In genomic region chr17:64502809-64503208, GRCh38 we compare ENCODE assay signal across 10 cellular contexts. TPM values are rescaled to one million over a fixed set of nuclear protein-coding genes. Genes with fewer than 3 reads are reported as not detected.
DNase-seq lines count a peak whose midpoint lies in the region; ATAC-seq and TF ChIP-seq lines count a peak whose summit lies in the region.
"Had no signal": no experiment of that assay in that cellular context is flagged by ENCODE, and none has a peak within 500 bp of the region (broad histone marks: within the 10 kb centered on the region; RNA-seq: fewer than 3 reads in every experiment).

No MANE protein-coding gene starts in this region.

- no peak for DNase-seq in activated CD4-positive, alpha-beta memory T cell treated with anti-CD3 and anti-CD28 coated beads for 36 hours
- no peak for DNase-seq in activated CD4-positive, alpha-beta memory T cell treated with anti-CD3 and anti-CD28 coated beads, Interleukin-2, amount 10 ng/mL, durations not matched to agents 7 days and 5 days
- no peak for DNase-seq in WTC11 (ENCODE audit: low spot score)
- DNase-seq in fibroblast of peridontal ligament (ENCODE audit: extremely low read depth) = peak; percentile 67
- no peak for DNase-seq in activated CD4-positive, CD25-positive, alpha-beta regulatory T cell treated with anti-CD3 and anti-CD28 coated beads, Interleukin-2, amount 50 U/mL, for 72 hours
- no peak for DNase-seq in midbrain (lab: John Stamatoyannopoulos, UW)
- DNase-seq: left colon, NCI-H446 had no signal

- H3K4me3 ChIP-seq in skeletal muscle satellite cell (ENCODE audit: low read length) = no peak overlapping the region

- peaks cover 78% of the 10 kb centered on the region for H3K36me3 ChIP-seq in skeletal muscle satellite cell (ENCODE audit: insufficient read depth, low read length)

- H3K4me2 ChIP-seq in skeletal muscle satellite cell (ENCODE audit: low read length) = peak overlapping the region; percentile 82

- POLR2A ChIA-PET in activated CD4-positive, alpha-beta memory T cell treated with anti-CD3 and anti-CD28 coated beads for 36 hours (lab: Charles Lee) = interaction anchor here (0.5 to 1.5 kb wide), 2 partner anchors 10 to 69 kb away, joined by 3 to 6 read pairs; no protein-coding TSS in a partner anchor
- POLR2A ChIA-PET in activated CD4-positive, alpha-beta memory T cell treated with anti-CD3 and anti-CD28 coated beads, Interleukin-2, amount 10 ng/mL, durations not matched to agents 7 days and 5 days (lab: Charles Lee) = interaction anchor here (1.5 to 6.9 kb wide), 5 partner anchors 8 to 159 kb away, joined by 3 to 387 read pairs (median 9); partner anchors contain the start of genes POLG2 and SMURF2
- POLR2A ChIA-PET in WTC11 (lab: Charles Lee) = no interaction called here

- TF ChIP-seq CTCF in WTC11 (IDR thresholded peaks at IDR 0.05) = no peak

- peaks cover 72% of the 10 kb centered on the region for H3K4me1 Mint-ChIP-seq in activated CD4-positive, alpha-beta memory T cell treated with anti-CD3 and anti-CD28 coated beads for 36 hours (ENCODE audit: low read depth)
- peaks cover 71% of the 10 kb centered on the region for H3K4me1 Mint-ChIP-seq in activated CD4-positive, alpha-beta memory T cell treated with anti-CD3 and anti-CD28 coated beads, Interleukin-2, amount 10 ng/mL, durations not matched to agents 7 days and 5 days
- peaks cover 60% of the 10 kb centered on the region for H3K4me1 Mint-ChIP-seq in WTC11

- H3K36me3 Mint-ChIP-seq in activated CD4-positive, alpha-beta memory T cell treated with anti-CD3 and anti-CD28 coated beads for 36 hours = peaks cover 78% of the 10 kb centered on the region
- H3K36me3 Mint-ChIP-seq in activated CD4-positive, alpha-beta memory T cell treated with anti-CD3 and anti-CD28 coated beads, Interleukin-2, amount 10 ng/mL, durations not matched to agents 7 days and 5 days (ENCODE audit: low read depth) = peaks cover 91% of the 10 kb centered on the region
- peaks cover 70% of the 10 kb centered on the region for H3K36me3 Mint-ChIP-seq in WTC11

- peaks cover 2% of the 10 kb centered on the region for H3K27me3 Mint-ChIP-seq in activated CD4-positive, alpha-beta memory T cell treated with anti-CD3 and anti-CD28 coated beads for 36 hours
- H3K27me3 Mint-ChIP-seq in activated CD4-positive, alpha-beta memory T cell treated with anti-CD3 and anti-CD28 coated beads, Interleukin-2, amount 10 ng/mL, durations not matched to agents 7 days and 5 days = no peaks in the 10 kb centered on the region
- H3K27me3 Mint-ChIP-seq in WTC11 (ENCODE audit: low read depth) = no peaks in the 10 kb centered on the region; the same call in 1 of the 2 replicates

- H3K9me3 ChIP-seq in skeletal muscle satellite cell (replicated peaks; ENCODE audit: low read length) = no peaks in the 10 kb centered on the region

- H3K9ac ChIP-seq in skeletal muscle satellite cell (ENCODE audit: low read depth, low read length) = no peak overlapping the region

- peak overlapping the region; percentile 77 for H3K27ac Mint-ChIP-seq in activated CD4-positive, alpha-beta memory T cell treated with anti-CD3 and anti-CD28 coated beads for 36 hours
- H3K27ac Mint-ChIP-seq in activated CD4-positive, alpha-beta memory T cell treated with anti-CD3 and anti-CD28 coated beads, Interleukin-2, amount 10 ng/mL, durations not matched to agents 7 days and 5 days = no peak overlapping the region
- peak overlapping the region; percentile 90 for H3K27ac Mint-ChIP-seq in WTC11

- CTCF ChIA-PET in activated CD4-positive, alpha-beta memory T cell treated with anti-CD3 and anti-CD28 coated beads for 36 hours (lab: Charles Lee) = interaction anchor here (1.0 to 1.6 kb wide), 2 partner anchors 10 to 12 kb away, joined by 4 to 6 read pairs; no protein-coding TSS in a partner anchor
- CTCF ChIA-PET in activated CD4-positive, alpha-beta memory T cell treated with anti-CD3 and anti-CD28 coated beads, Interleukin-2, amount 10 ng/mL, durations not matched to agents 7 days and 5 days (lab: Charles Lee) = interaction anchor here (1.1 to 5.4 kb wide), 4 partner anchors 11 to 147 kb away, joined by 5 to 52 read pairs (median 7); no protein-coding TSS in a partner anchor
- CTCF ChIA-PET in WTC11 (lab: Charles Lee) = no interaction called here

- no peaks in the 10 kb centered on the region for H3K9me3 Mint-ChIP-seq in activated CD4-positive, alpha-beta memory T cell treated with anti-CD3 and anti-CD28 coated beads for 36 hours
- H3K9me3 Mint-ChIP-seq in activated CD4-positive, alpha-beta memory T cell treated with anti-CD3 and anti-CD28 coated beads, Interleukin-2, amount 10 ng/mL, durations not matched to agents 7 days and 5 days = no peaks in the 10 kb centered on the region
- no peaks in the 10 kb centered on the region for H3K9me3 Mint-ChIP-seq in WTC11

- no peaks in the 10 kb centered on the region for H3K27me3 ChIP-seq in skeletal muscle satellite cell (ENCODE audit: control insufficient read depth, insufficient read depth, low read length)

- no peak overlapping the region for H3K4me3 Mint-ChIP-seq in activated CD4-positive, alpha-beta memory T cell treated with anti-CD3 and anti-CD28 coated beads for 36 hours
- no peak overlapping the region for H3K4me3 Mint-ChIP-seq in activated CD4-positive, alpha-beta memory T cell treated with anti-CD3 and anti-CD28 coated beads, Interleukin-2, amount 10 ng/mL, durations not matched to agents 7 days and 5 days
- H3K4me3 Mint-ChIP-seq in WTC11 = 0 out of 2 replicates have a peak overlapping the region, but pooled peaks have one; percentile 98

- H3K4me1 ChIP-seq in skeletal muscle satellite cell (ENCODE audit: control insufficient read depth, insufficient read depth, low read length) = peaks cover 58% of the 10 kb centered on the region

- intact Hi-C loops in activated CD4-positive, alpha-beta memory T cell treated with anti-CD3 and anti-CD28 coated beads for 36 hours (cut with micrococcal nuclease) = loop anchor here (10.0 kb wide), 3 partner anchors 438 to 728 kb away; partner anchors contain the start of genes CCDC47 and DDX42

- ATAC-seq in WTC11 = no peak
- no peak for ATAC-seq in GM18517 (IDR thresholded peaks at IDR 0.05; ENCODE audit: unreplicated experiment)
- ATAC-seq: left colon had no signal

TF ChIP-seq in WTC11, 78 proteins besides CTCF, POLR2A, EP300 and RAD21 (continues in another document):
- TF ChIP-seq ZNF416 (CRISPR knock-in tag; IDR thresholded peaks at IDR 0.05) = no peak
- no peak for TF ChIP-seq AFF4 (CRISPR knock-in tag; IDR thresholded peaks at IDR 0.05; ENCODE audit: borderline replicate concordance)
- no peak for TF ChIP-seq SP1 (CRISPR knock-in tag; conservative IDR thresholded peaks at IDR 0.05)
- no peak for TF ChIP-seq TCF7 (CRISPR knock-in tag; IDR thresholded peaks at IDR 0.05; ENCODE audit: low read depth)
- TF ChIP-seq FOXK1 (CRISPR knock-in tag; IDR thresholded peaks at IDR 0.05) = no peak
- no peak for TF ChIP-seq SOX15 (CRISPR knock-in tag; IDR thresholded peaks at IDR 0.05)

RNA-seq across cellular contexts. Expression of gene DDX5, which starts 3.3 kb away (rescaled TPM):
- total RNA-seq in activated CD4-positive, alpha-beta memory T cell treated with anti-CD3 and anti-CD28 coated beads for 36 hours = 100 to 1,000 TPM; 583 to 626 TPM
- total RNA-seq in activated CD4-positive, alpha-beta memory T cell treated with anti-CD3 and anti-CD28 coated beads, Interleukin-2, amount 10 ng/mL, durations not matched to agents 7 days and 5 days = 100 to 1,000 TPM; 713 to 732 TPM
- 543 to 612 TPM (median 563 TPM) in 3 replicates for total RNA-seq in WTC11 (2021)
- 240 and 255 TPM in 2 replicates for total RNA-seq in skeletal muscle satellite cell (2012; rRNA removed)

RNA-seq across cellular contexts. Expression of gene CEP95, which starts 4.0 kb away (rescaled TPM):
- total RNA-seq in activated CD4-positive, alpha-beta memory T cell treated with anti-CD3 and anti-CD28 coated beads for 36 hours = 10 to 100 TPM; 29.9 to 37.8 TPM
- 10 to 100 TPM; 47.7 to 48.5 TPM for total RNA-seq in activated CD4-positive, alpha-beta memory T cell treated with anti-CD3 and anti-CD28 coated beads, Interleukin-2, amount 10 ng/mL, durations not matched to agents 7 days and 5 days
- 59.8 to 63.8 TPM (median 59.9 TPM) in 3 replicates for total RNA-seq in WTC11 (2021)
- total RNA-seq in skeletal muscle satellite cell (2012; rRNA removed) = 12.9 and 17.5 TPM in 2 replicates

RNA-seq across cellular contexts. Expression of gene POLG2, which starts 6.0 kb away (rescaled TPM):
- 10 to 100 TPM; 25.8 to 28.1 TPM for total RNA-seq in activated CD4-positive, alpha-beta memory T cell treated with anti-CD3 and anti-CD28 coated beads for 36 hours
- total RNA-seq in activated CD4-positive, alpha-beta memory T cell treated with anti-CD3 and anti-CD28 coated beads, Interleukin-2, amount 10 ng/mL, durations not matched to agents 7 days and 5 days = 10 to 100 TPM; 34.7 to 35.2 TPM
- 38.5 to 44.3 TPM (median 42.7 TPM) in 3 replicates for total RNA-seq in WTC11 (2021)
- total RNA-seq in skeletal muscle satellite cell (2012; rRNA removed) = 4.8 and 5.9 TPM in 2 replicates

RNA-seq across cellular contexts. Expression of gene MILR1, which starts 53.9 kb away (rescaled TPM):
- total RNA-seq in activated CD4-positive, alpha-beta memory T cell treated with anti-CD3 and anti-CD28 coated beads for 36 hours = not detected
- under 1 TPM; 0.35 to 0.80 TPM for total RNA-seq in activated CD4-positive, alpha-beta memory T cell treated with anti-CD3 and anti-CD28 coated beads, Interleukin-2, amount 10 ng/mL, durations not matched to agents 7 days and 5 days
- total RNA-seq in WTC11 (2021) = not detected in 3 replicates
- 26.2 and 28.6 TPM in 2 replicates for total RNA-seq in skeletal muscle satellite cell (2012; rRNA removed)
